ENCODE assay signal across 38 cellular contexts in genomic region chr2:120448427-120448826, GRCh38.
"Had no signal": no experiment of that assay in that cellular context is flagged by ENCODE, and none has a peak within 500 bp of the region (broad histone marks: within the 10 kb centered on the region; RNA-seq: fewer than 3 reads in every experiment).

No MANE protein-coding gene starts in this region.

- H3K36me3 ChIP-seq: ascending aorta, cardiac muscle cell had no signal

- H3K4me3 ChIP-seq: ascending aorta, cardiac muscle cell had no signal

- H3K4me1 ChIP-seq: ascending aorta had no signal

- H3K27me3 ChIP-seq: ascending aorta had no signal

- ATAC-seq: activated CD4-positive, alpha-beta T cell treated with anti-CD3 and anti-CD28 coated beads for 36 hours; activated CD4-positive, CD25-positive, alpha-beta regulatory T cell treated with anti-CD3 and anti-CD28 coated beads, Interleukin-2, amount 50 U/mL, for 24 hours; activated CD8-positive, alpha-beta memory T cell treated with anti-CD3 and anti-CD28 coated beads, Interleukin-2, amount 10 ng/mL, durations not matched to agents 7 days and 5 days; activated CD8-positive, alpha-beta T cell treated with anti-CD3 and anti-CD28 coated beads, Interleukin-2, amount 10 ng/mL, durations not matched to agents 7 days and 5 days; activated naive CD8-positive, alpha-beta T cell treated with anti-CD3 and anti-CD28 coated beads, Interleukin-2, amount 50 U/mL, for 24 hours; WTC11 had no signal

- H3K9me3 ChIP-seq: ascending aorta had no signal

- H3K4me1 Mint-ChIP-seq: activated CD4-positive, alpha-beta T cell treated with anti-CD3 and anti-CD28 coated beads for 36 hours; activated CD8-positive, alpha-beta memory T cell treated with anti-CD3 and anti-CD28 coated beads, Interleukin-2, amount 10 ng/mL, durations not matched to agents 7 days and 5 days; activated naive CD8-positive, alpha-beta T cell treated with anti-CD3 and anti-CD28 coated beads, Interleukin-2, amount 10 ng/mL, durations not matched to agents 7 days and 5 days; activated naive CD8-positive, alpha-beta T cell treated with anti-CD3 and anti-CD28 coated beads, Interleukin-2, amount 50 U/mL, for 24 hours had no signal

- DNase-seq: activated CD4-positive, alpha-beta memory T cell treated with anti-CD3 and anti-CD28 coated beads, Interleukin-2, amount 10 ng/mL, durations not matched to agents 7 days and 5 days; activated CD4-positive, alpha-beta T cell treated with anti-CD3 and anti-CD28 coated beads for 1 hour; activated CD4-positive, alpha-beta T cell treated with anti-CD3 and anti-CD28 coated beads for 36 hours; activated CD4-positive, alpha-beta T cell treated with anti-CD3 and anti-CD28 coated beads for 48 hours; activated CD4-positive, alpha-beta T cell treated with anti-CD3 and anti-CD28 coated beads, Interleukin-2, amount 10 ng/mL, durations not matched to agents 7 days and 5 days; activated CD4-positive, alpha-beta T cell treated with anti-CD3 and anti-CD28 coated beads, Interleukin-2, amount 50 U/mL, for 48 hours; activated CD4-positive, CD25-positive, alpha-beta regulatory T cell; activated CD8-positive, alpha-beta memory T cell treated with anti-CD3 and anti-CD28 coated beads for 24 hours; activated CD8-positive, alpha-beta memory T cell treated with anti-CD3 and anti-CD28 coated beads, Interleukin-2, amount 10 ng/mL, durations not matched to agents 7 days and 5 days; activated CD8-positive, alpha-beta memory T cell treated with anti-CD3 and anti-CD28 coated beads, Interleukin-2, amount 50 U/mL, for 48 hours; activated CD8-positive, alpha-beta T cell treated with anti-CD3 and anti-CD28 coated beads, Interleukin-2, amount 10 ng/mL, durations not matched to agents 7 days and 5 days; activated effector memory CD4-positive, alpha-beta T cell treated with Interleukin-2 at 50 U/mL for 16 hours; activated gamma-delta T cell; activated naive CD4-positive, alpha-beta T cell treated with anti-CD3 and anti-CD28 coated beads, Interleukin-2, amount 10 ng/mL, durations not matched to agents 7 days and 5 days; activated naive CD4-positive, alpha-beta T cell treated with Interleukin-2 at 50 U/mL for 16 hours; activated naive CD8-positive, alpha-beta T cell treated with anti-CD3 and anti-CD28 coated beads, Interleukin-2, amount 10 ng/mL, durations not matched to agents 7 days and 5 days; activated naive CD8-positive, alpha-beta T cell treated with anti-CD3 and anti-CD28 coated beads, Interleukin-2, amount 50 U/mL, for 24 hours; activated T-cell treated with anti-CD3 and anti-CD28 coated beads, Interleukin-2, amount 50 U/mL, for 24 hours; activated T-cell treated with anti-CD3 and anti-CD28 coated beads, Interleukin-2, amount 50 U/mL, for 48 hours; amygdala; anterior cingulate cortex; central memory CD4-positive, alpha-beta T cell; T-helper 2 cell; T-helper 9 cell had no signal

- FAIRE-seq: bronchial epithelial cell, colon, TTC549 had no signal

- H3K27ac ChIP-seq: ascending aorta, cardiac muscle cell, VCaP had no signal

- H3K9me3 Mint-ChIP-seq: activated CD4-positive, alpha-beta memory T cell treated with anti-CD3 and anti-CD28 coated beads, Interleukin-2, amount 10 ng/mL, durations not matched to agents 7 days and 5 days; activated CD4-positive, alpha-beta T cell treated with anti-CD3 and anti-CD28 coated beads, Interleukin-2, amount 10 ng/mL, durations not matched to agents 7 days and 5 days; activated naive CD4-positive, alpha-beta T cell treated with anti-CD3 and anti-CD28 coated beads, Interleukin-2, amount 10 ng/mL, durations not matched to agents 7 days and 5 days; activated naive CD4-positive, alpha-beta T cell treated with anti-CD3 and anti-CD28 coated beads, Interleukin-2, amount 50 U/mL, for 24 hours; activated naive CD8-positive, alpha-beta T cell treated with anti-CD3 and anti-CD28 coated beads, Interleukin-2, amount 10 ng/mL, durations not matched to agents 7 days and 5 days; activated naive CD8-positive, alpha-beta T cell treated with anti-CD3 and anti-CD28 coated beads, Interleukin-2, amount 50 U/mL, for 24 hours; activated T-cell treated with anti-CD3 and anti-CD28 coated beads, Interleukin-2, amount 50 U/mL, for 24 hours; activated T-helper 2 cell treated with anti-CD3 and anti-CD28 coated beads, Interferon-gamma antibody, Interleukin-2, Interleukin-4, amounts not matched to agents 10 μg/mL and 5 μg/mL and 100 μg/mL, durations not matched to agents 14 hours and 24 hours and 36 hours; T-helper 1 cell treated with Interleukin-12 subunit alpha and Interleukin-12 subunit beta and Interleukin-4 antibody, amounts not matched to agents 30 μg/mL and 1 μg/mL, for 36 hours; T-helper 2 cell treated with Interferon-gamma antibody and Interleukin-4, amounts not matched to agents 5 μg/mL and 100 μg/mL, for 36 hours; WTC11 had no signal

- H3K36me3 Mint-ChIP-seq: activated CD8-positive, alpha-beta memory T cell treated with anti-CD3 and anti-CD28 coated beads, Interleukin-2, amount 10 ng/mL, durations not matched to agents 7 days and 5 days; activated naive CD4-positive, alpha-beta T cell treated with anti-CD3 and anti-CD28 coated beads, Interleukin-2, amount 10 ng/mL, durations not matched to agents 7 days and 5 days; activated naive CD4-positive, alpha-beta T cell treated with anti-CD3 and anti-CD28 coated beads, Interleukin-2, amount 50 U/mL, for 24 hours; activated naive CD8-positive, alpha-beta T cell; activated naive CD8-positive, alpha-beta T cell treated with anti-CD3 and anti-CD28 coated beads, Interleukin-2, amount 10 ng/mL, durations not matched to agents 7 days and 5 days; brain; WTC11 had no signal

- H3K27ac Mint-ChIP-seq: activated CD4-positive, alpha-beta memory T cell treated with anti-CD3 and anti-CD28 coated beads, Interleukin-2, amount 10 ng/mL, durations not matched to agents 7 days and 5 days; activated CD4-positive, alpha-beta T cell treated with anti-CD3 and anti-CD28 coated beads for 36 hours; activated CD4-positive, alpha-beta T cell treated with anti-CD3 and anti-CD28 coated beads, Interleukin-2, amount 10 ng/mL, durations not matched to agents 7 days and 5 days; activated CD8-positive, alpha-beta memory T cell treated with anti-CD3 and anti-CD28 coated beads, Interleukin-2, amount 10 ng/mL, durations not matched to agents 7 days and 5 days; activated CD8-positive, alpha-beta T cell treated with anti-CD3 and anti-CD28 coated beads, Interleukin-2, amount 10 ng/mL, durations not matched to agents 7 days and 5 days; activated naive CD4-positive, alpha-beta T cell treated with anti-CD3 and anti-CD28 coated beads, Interleukin-2, amount 10 ng/mL, durations not matched to agents 7 days and 5 days; activated naive CD4-positive, alpha-beta T cell treated with anti-CD3 and anti-CD28 coated beads, Interleukin-2, amount 50 U/mL, for 24 hours; activated naive CD8-positive, alpha-beta T cell; activated naive CD8-positive, alpha-beta T cell treated with anti-CD3 and anti-CD28 coated beads, Interleukin-2, amount 10 ng/mL, durations not matched to agents 7 days and 5 days; activated naive CD8-positive, alpha-beta T cell treated with anti-CD3 and anti-CD28 coated beads, Interleukin-2, amount 50 U/mL, for 24 hours; activated T-cell treated with anti-CD3 and anti-CD28 coated beads, Interleukin-2, amount 50 U/mL, for 24 hours; activated T-helper 2 cell treated with anti-CD3 and anti-CD28 coated beads, Interferon-gamma antibody, Interleukin-2, Interleukin-4, amounts not matched to agents 10 μg/mL and 5 μg/mL and 100 μg/mL, durations not matched to agents 14 hours and 24 hours and 36 hours; T-helper 1 cell treated with Interleukin-12 subunit alpha and Interleukin-12 subunit beta and Interleukin-4 antibody, amounts not matched to agents 30 μg/mL and 1 μg/mL, for 36 hours; T-helper 2 cell treated with Interferon-gamma antibody and Interleukin-4, amounts not matched to agents 5 μg/mL and 100 μg/mL, for 36 hours; WTC11 had no signal

- H3K4me3 Mint-ChIP-seq: activated CD4-positive, alpha-beta memory T cell treated with anti-CD3 and anti-CD28 coated beads, Interleukin-2, amount 10 ng/mL, durations not matched to agents 7 days and 5 days; activated CD4-positive, alpha-beta T cell treated with anti-CD3 and anti-CD28 coated beads for 36 hours; activated CD4-positive, alpha-beta T cell treated with anti-CD3 and anti-CD28 coated beads, Interleukin-2, amount 10 ng/mL, durations not matched to agents 7 days and 5 days; activated CD8-positive, alpha-beta memory T cell treated with anti-CD3 and anti-CD28 coated beads, Interleukin-2, amount 10 ng/mL, durations not matched to agents 7 days and 5 days; activated CD8-positive, alpha-beta T cell treated with anti-CD3 and anti-CD28 coated beads, Interleukin-2, amount 10 ng/mL, durations not matched to agents 7 days and 5 days; activated naive CD4-positive, alpha-beta T cell treated with anti-CD3 and anti-CD28 coated beads, Interleukin-2, amount 10 ng/mL, durations not matched to agents 7 days and 5 days; activated naive CD4-positive, alpha-beta T cell treated with anti-CD3 and anti-CD28 coated beads, Interleukin-2, amount 50 U/mL, for 24 hours; activated naive CD8-positive, alpha-beta T cell; activated naive CD8-positive, alpha-beta T cell treated with anti-CD3 and anti-CD28 coated beads, Interleukin-2, amount 10 ng/mL, durations not matched to agents 7 days and 5 days; activated naive CD8-positive, alpha-beta T cell treated with anti-CD3 and anti-CD28 coated beads, Interleukin-2, amount 50 U/mL, for 24 hours; activated T-cell treated with anti-CD3 and anti-CD28 coated beads, Interleukin-2, amount 50 U/mL, for 24 hours; T-helper 1 cell treated with Interleukin-12 subunit alpha and Interleukin-12 subunit beta and Interleukin-4 antibody, amounts not matched to agents 30 μg/mL and 1 μg/mL, for 36 hours; T-helper 2 cell treated with Interferon-gamma antibody and Interleukin-4, amounts not matched to agents 5 μg/mL and 100 μg/mL, for 36 hours; WTC11 had no signal
